Comparison of ENCODE assay signal across 29 cellular contexts in genomic region chr1:100851726-100852125, GRCh38.
"Had no signal": no experiment of that assay in that cellular context is flagged by ENCODE, and none has a peak within 500 bp of the region (broad histone marks: within the 10 kb centered on the region; RNA-seq: fewer than 3 reads in every experiment).

No MANE protein-coding gene starts in this region.

- H3K4me1 Mint-ChIP-seq: memory B cell; stimulated activated naive CD8-positive, alpha-beta T cell treated with anti-CD3 and anti-CD28 coated beads, Interleukin-15, amount 100 ng/mL, for 72 hours had no signal

- H3K9me3 ChIP-seq: colonic mucosa, esophagus muscularis mucosa, gastrocnemius medialis, neutrophil, right lobe of liver, suprapubic skin, transverse colon, upper lobe of right lung, uterus had no signal

- H3K4me2 ChIP-seq: hepatocyte, smooth muscle cell had no signal

- H3K4me3 ChIP-seq: colonic mucosa, esophagus muscularis mucosa, gastrocnemius medialis, hepatocyte, lung, right lobe of liver, smooth muscle cell, suprapubic skin, transverse colon, upper lobe of right lung, uterus had no signal

- H3K9me3 Mint-ChIP-seq: dendritic cell treated with granulocyte-macrophage colony-stimulating factor and Interleukin-4, amounts not matched to agents 40 ng/mL and 50 ng/mL, for 4 days; memory B cell; natural killer cell; stimulated activated naive CD8-positive, alpha-beta T cell treated with anti-CD3 and anti-CD28 coated beads, Interleukin-15, amount 100 ng/mL, for 72 hours had no signal

- H3K9ac ChIP-seq: parathyroid adenoma had no signal

- H3K27ac ChIP-seq: colonic mucosa, esophagus muscularis mucosa, gastrocnemius medialis, hepatocyte, neutrophil, parathyroid adenoma, right lobe of liver, suprapubic skin, transverse colon, upper lobe of right lung, uterus had no signal

- H3K4me1 ChIP-seq: colonic mucosa, gastrocnemius medialis, parathyroid adenoma, right lobe of liver, suprapubic skin, transverse colon, upper lobe of right lung, uterus had no signal

- H3K27me3 Mint-ChIP-seq: dendritic cell treated with granulocyte-macrophage colony-stimulating factor and Interleukin-4, amounts not matched to agents 40 ng/mL and 50 ng/mL, for 4 days; progenitor cell of endocrine pancreas had no signal

- H3K36me3 Mint-ChIP-seq: memory B cell, natural killer cell had no signal

- DNase-seq: colonic mucosa; effector CD8-positive, alpha-beta T cell; endodermal cell; foreskin fibroblast; gastrocnemius medialis; head of caudate nucleus; kidney; natural killer cell; right lobe of liver; stimulated activated CD4-positive, alpha-beta T cell treated with anti-CD3 and anti-CD28 coated beads, Interleukin-12 subunit alpha, Interleukin-12 subunit beta, amount 100 ng/mL, for 4 hours; stimulated activated CD4-positive, alpha-beta T cell treated with anti-CD3 and anti-CD28 coated beads, Interleukin-1b, Interleukin-23, amount 100 ng/mL, for 48 hours; stimulated activated CD4-positive, alpha-beta T cell treated with anti-CD3 and anti-CD28 coated beads, Interleukin-4, amount 100 ng/mL, for 1 hour; stimulated activated CD8-positive, alpha-beta memory T cell treated with anti-CD3 and anti-CD28 coated beads, Interleukin-4, amount 100 ng/mL, for 48 hours; stimulated activated naive CD4-positive, alpha-beta T cell; stimulated activated naive CD8-positive, alpha-beta T cell treated with anti-CD3 and anti-CD28 coated beads, Interleukin-15, amount 100 ng/mL, for 72 hours; transverse colon; upper lobe of right lung; uterus had no signal

- H3K27ac Mint-ChIP-seq: dendritic cell treated with granulocyte-macrophage colony-stimulating factor and Interleukin-4, amounts not matched to agents 40 ng/mL and 50 ng/mL, for 4 days; endodermal cell; memory B cell; natural killer cell; progenitor cell of endocrine pancreas; stimulated activated naive CD8-positive, alpha-beta T cell treated with anti-CD3 and anti-CD28 coated beads, Interleukin-15, amount 100 ng/mL, for 72 hours had no signal

- H3K79me2 ChIP-seq: hepatocyte, parathyroid adenoma had no signal

- H3K4me3 Mint-ChIP-seq: dendritic cell treated with granulocyte-macrophage colony-stimulating factor and Interleukin-4, amounts not matched to agents 40 ng/mL and 50 ng/mL, for 4 days; endodermal cell; memory B cell; natural killer cell; neural crest cell; stimulated activated naive CD8-positive, alpha-beta T cell treated with anti-CD3 and anti-CD28 coated beads, Interleukin-15, amount 100 ng/mL, for 72 hours had no signal

- H3K36me3 ChIP-seq: colonic mucosa, esophagus muscularis mucosa, gastrocnemius medialis, neutrophil, right lobe of liver, suprapubic skin, transverse colon, upper lobe of right lung, uterus had no signal

- H3K27me3 ChIP-seq: colonic mucosa, esophagus muscularis mucosa, gastrocnemius medialis, neutrophil, right lobe of liver, suprapubic skin, transverse colon, upper lobe of right lung, uterus had no signal

- H2AFZ ChIP-seq: hepatocyte, parathyroid adenoma had no signal
